In the genomic region with DNA sequence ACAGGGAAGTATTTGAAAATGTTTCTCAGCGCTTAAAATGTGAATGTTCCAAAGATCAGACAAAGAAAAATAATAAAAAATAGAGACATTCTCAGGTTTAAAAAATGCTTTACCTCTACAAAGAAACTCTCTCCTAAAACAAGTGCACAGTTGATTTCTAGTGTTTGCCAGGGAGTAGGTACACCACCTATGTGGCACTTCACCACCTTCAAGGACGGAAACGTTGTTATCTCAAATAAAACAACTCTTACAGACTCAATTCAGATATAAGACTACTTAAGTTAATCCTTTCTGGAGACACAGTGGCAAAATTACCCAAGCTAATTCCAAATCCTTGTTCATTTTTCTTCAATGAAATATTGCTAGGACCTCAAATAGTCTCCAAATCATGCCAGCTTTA, we compare ENCODE assay signal across 18 cellular contexts.
"Had no signal": no experiment of that assay in that cellular context is flagged by ENCODE, and none has a peak within 500 bp of the region (broad histone marks: within the 10 kb centered on the region; RNA-seq: fewer than 3 reads in every experiment).

No MANE protein-coding gene starts in this region.

- H3K36me3 Mint-ChIP-seq: memory B cell had no signal

- H3K4me3 Mint-ChIP-seq: effector memory CD8-positive, alpha-beta T cell; endodermal cell; memory B cell had no signal

- H3K27me3 Mint-ChIP-seq: effector memory CD8-positive, alpha-beta T cell; memory B cell had no signal

- H3K9me3 Mint-ChIP-seq: memory B cell had no signal

- H3K27ac Mint-ChIP-seq: effector memory CD8-positive, alpha-beta T cell; endodermal cell; memory B cell had no signal

- DNase-seq: effector CD8-positive, alpha-beta T cell; effector memory CD8-positive, alpha-beta T cell; endodermal cell; erythroblast; esophagus squamous epithelium; foreskin fibroblast; foreskin melanocyte; gastrocnemius medialis; glutamatergic neuron; head of caudate nucleus; heart right ventricle; hippocampal formation; left cardiac atrium; left ventricle myocardium inferior; mammary epithelial cell; mesendoderm; midbrain had no signal

- H3K4me1 Mint-ChIP-seq: memory B cell had no signal
